ENCODE assay signal across 13 cellular contexts in genomic region chr9:134057751-134058701, GRCh38. TPM values are rescaled to one million over a fixed set of nuclear protein-coding genes. Genes with fewer than 3 reads are reported as not detected.
DNase-seq lines count a peak whose midpoint lies in the region; ATAC-seq, FAIRE-seq and TF ChIP-seq lines count a peak whose summit lies in the region.
"Had no signal": no experiment of that assay in that cellular context is flagged by ENCODE, and none has a peak within 500 bp of the region (broad histone marks: within the 10 kb centered on the region; RNA-seq: fewer than 3 reads in every experiment).

No MANE protein-coding gene starts in this region.

- H4K91ac ChIP-seq in IMR-90 (ENCODE audit: insufficient read depth, low read depth, low read length): no peak overlapping the region

- H3K9me3 ChIP-seq in BLaER1 treated with 17β-estradiol and CSF1 and Interleukin-3, amounts not matched to agents 10 nM and 100 nM (replicated peaks in 1 of 11): no peaks in the 10 kb centered on the region
- H3K9me3 ChIP-seq in IMR-90 (ENCODE audit: control insufficient read depth, insufficient read depth, low read length) (no peaks in the 10 kb centered on the region), kidney (ENCODE audit: control insufficient read depth in 1 of 2, low read length in 2 of 2) (no peaks in the 10 kb centered on the region)

- H3K18ac ChIP-seq in IMR-90 (ENCODE audit: low read depth, low read length): no peak overlapping the region
- H3K18ac ChIP-seq in mesendoderm (ENCODE audit: low read length): no peak overlapping the region

- POLR2A ChIA-PET in IMR-90 (lab: Charles Lee; ENCODE audit: unreplicated experiment): interaction anchor here (0.5 kb wide), 1 partner anchor 241 kb away, joined by 3 read pairs; no protein-coding TSS in a partner anchor
- POLR2A ChIA-PET in activated CD8-positive, alpha-beta T cell treated with anti-CD3 and anti-CD28 coated beads for 36 hours (lab: Charles Lee): no interaction called here

- H3K9me3 Mint-ChIP-seq in activated CD8-positive, alpha-beta T cell treated with anti-CD3 and anti-CD28 coated beads for 36 hours: no peaks in the 10 kb centered on the region

- TF ChIP-seq RAD21 in IMR-90 (IDR thresholded peaks at IDR 0.05; ENCODE audit: low read length): no peak

- no peak for TF ChIP-seq CTCF in IMR-90 (conservative IDR thresholded peaks at IDR 0.05; ENCODE audit: low read depth, low read length)
- no peak for TF ChIP-seq CTCF in kidney (IDR thresholded peaks at IDR 0.05; ENCODE audit: borderline replicate concordance, extremely low read depth, insufficient read depth)
- TF ChIP-seq CTCF in activated CD8-positive, alpha-beta T cell treated with anti-CD3 and anti-CD28 coated beads for 36 hours (IDR thresholded peaks at IDR 0.05): no peak
- no peak for TF ChIP-seq CTCF in GM20000 (IDR thresholded peaks at IDR 0.05; ENCODE audit: extremely low read depth, missing control alignments)

- no peak overlapping the region for H3K27ac Mint-ChIP-seq in activated CD8-positive, alpha-beta T cell treated with anti-CD3 and anti-CD28 coated beads for 36 hours

- H3K27me3 Mint-ChIP-seq in activated CD8-positive, alpha-beta T cell treated with anti-CD3 and anti-CD28 coated beads for 36 hours: no peaks in the 10 kb centered on the region

- H2BK5ac ChIP-seq in IMR-90 (ENCODE audit: low read depth, low read length, poor library complexity, severe bottlenecking): no peak overlapping the region
- no peak overlapping the region for H2BK5ac ChIP-seq in mesendoderm (ENCODE audit: low read length)

- H3K9me1 ChIP-seq in IMR-90 (ENCODE audit: insufficient read depth, low read length): peaks cover 7% of the 10 kb centered on the region; the same call in 1 of the 2 replicates

- peaks cover 96 to 100% (median 100%) of the 10 kb centered on the region in 10 experiments for H3K4me1 ChIP-seq in BLaER1 treated with 17β-estradiol and CSF1 and Interleukin-3, amounts not matched to agents 10 nM and 100 nM
- H3K4me1 ChIP-seq in IMR-90 (ENCODE audit: control insufficient read depth, insufficient read depth, low read length) (peaks cover 18% of the 10 kb centered on the region), kidney (ENCODE audit: control insufficient read depth in 1 of 2, insufficient read depth in 1 of 2, low read depth in 1 of 2, low read length in 2 of 2) (peaks cover 29 to 52% of the 10 kb centered on the region in 2 donors), mesendoderm (ENCODE audit: control insufficient read depth, low read depth, low read length) (no peaks in the 10 kb centered on the region)

- peaks cover 98 to 100% (median 100%) of the 10 kb centered on the region in 11 experiments for H4K20me1 ChIP-seq in BLaER1 treated with 17β-estradiol and CSF1 and Interleukin-3, amounts not matched to agents 10 nM and 100 nM
- peaks cover 90% of the 10 kb centered on the region for H4K20me1 ChIP-seq in IMR-90 (ENCODE audit: insufficient read depth, low read length)

- H3K9ac ChIP-seq in BLaER1 treated with 17β-estradiol and CSF1 and Interleukin-3, amounts not matched to agents 10 nM and 100 nM: peak overlapping the region in 8 of 11 experiments; percentile 8 to 81 (median 76); a peak in 15 of 22 replicates
- H3K9ac ChIP-seq in IMR-90 (ENCODE audit: low read depth, low read length) (no peak overlapping the region), kidney (ENCODE audit: low read length in 2 of 2) (no peak overlapping the region), mesendoderm (ENCODE audit: low read length) (no peak overlapping the region)

- CTCF ChIA-PET in IMR-90 (lab: Yijun Ruan, JAX): no interaction called here
- CTCF ChIA-PET in activated CD8-positive, alpha-beta T cell treated with anti-CD3 and anti-CD28 coated beads for 36 hours (lab: Charles Lee): no interaction called here

- H2BK20ac ChIP-seq in IMR-90 (ENCODE audit: low read depth, low read length): no peak overlapping the region

- no peak overlapping the region for H3K4ac ChIP-seq in IMR-90 (ENCODE audit: low read depth, low read length)
- no peak overlapping the region for H3K4ac ChIP-seq in mesendoderm (ENCODE audit: low read depth, low read length)

- H2BK15ac ChIP-seq in IMR-90 (ENCODE audit: low read depth, low read length) (no peak overlapping the region), mesendoderm (replicated peaks; ENCODE audit: low read depth) (no peak overlapping the region)

- no peak for TF ChIP-seq POLR2A in IMR-90 (IDR thresholded peaks at IDR 0.05; ENCODE audit: low read depth, low read length)

- intact Hi-C loops in IMR-90 (cut with micrococcal nuclease) (no loop called here), kidney (cut with DNase I) (no loop called here)
- intact Hi-C loops in activated CD8-positive, alpha-beta T cell treated with anti-CD3 and anti-CD28 coated beads for 36 hours (cut with micrococcal nuclease): no loop called here

- ATAC-seq in IMR-90 (ENCODE audit: low read depth) (no peak), GM18909 (IDR thresholded peaks at IDR 0.05; ENCODE audit: poor library complexity, unreplicated experiment) (no peak)
- ATAC-seq in activated CD8-positive, alpha-beta T cell treated with anti-CD3 and anti-CD28 coated beads for 36 hours: no peak
- ATAC-seq: GM12878 had no signal

- no peak overlapping the region for H2AFZ ChIP-seq in IMR-90 (replicated peaks; ENCODE audit: low read length, poor library complexity)

- in situ Hi-C loops in IMR-90 (cut with MboI; ENCODE audit: low sequenced_read_pairs): no loop called here

- no peak overlapping the region for H4K8ac ChIP-seq in IMR-90 (ENCODE audit: low read depth in 2 of 2, low read length in 2 of 2)
- no peak overlapping the region for H4K8ac ChIP-seq in mesendoderm (ENCODE audit: low read depth, low read length)

- peaks cover 0 to 17% (median 1%) of the 10 kb centered on the region in 11 experiments; a peak in 12 of 22 replicates for H3K36me3 ChIP-seq in BLaER1 treated with 17β-estradiol and CSF1 and Interleukin-3, amounts not matched to agents 10 nM and 100 nM
- H3K36me3 ChIP-seq in IMR-90 (ENCODE audit: control insufficient read depth, insufficient read depth, low read length): peaks cover 4% of the 10 kb centered on the region
- H3K36me3 ChIP-seq in kidney (ENCODE audit: control insufficient read depth in 1 of 2, insufficient read depth in 2 of 2, low read length in 2 of 2): peaks cover under 1 to 4% of the 10 kb centered on the region in 2 donors
- no peaks in the 10 kb centered on the region for H3K36me3 ChIP-seq in mesendoderm (ENCODE audit: control insufficient read depth, insufficient read depth, low read length)

- no peaks in the 10 kb centered on the region for H3K36me3 Mint-ChIP-seq in activated CD8-positive, alpha-beta T cell treated with anti-CD3 and anti-CD28 coated beads for 36 hours (ENCODE audit: low read depth)

- peaks cover 0 to 3% (median 0%) of the 10 kb centered on the region in 11 experiments; a peak in 1 of 22 replicates for H3K27me3 ChIP-seq in BLaER1 treated with 17β-estradiol and CSF1 and Interleukin-3, amounts not matched to agents 10 nM and 100 nM
- H3K27me3 ChIP-seq in IMR-90 (ENCODE audit: control insufficient read depth, insufficient read depth, low read length) (no peaks in the 10 kb centered on the region), mesendoderm (ENCODE audit: insufficient read depth, low read length, poor library complexity) (no peaks in the 10 kb centered on the region)

- BruUV-seq in IMR-90 (replicated peaks; lab: Mats Ljungman, UMichigan): no TSS peak

- no peak for FAIRE-seq in kidney (lab: Jason Lieb, UNC)
- FAIRE-seq: GM12878 had no signal

- H2BK120ac ChIP-seq in IMR-90 (ENCODE audit: low read depth, low read length): no peak overlapping the region
- no peak overlapping the region for H2BK120ac ChIP-seq in mesendoderm (ENCODE audit: low read depth, low read length)

- peak overlapping the region in 8 of 11 experiments; percentile 28 to 90 (median 83); a peak in 12 of 22 replicates for H3K27ac ChIP-seq in BLaER1 treated with 17β-estradiol and CSF1 and Interleukin-3, amounts not matched to agents 10 nM and 100 nM
- H3K27ac ChIP-seq in IMR-90 (ENCODE audit: insufficient read depth, low read length) (no peak overlapping the region), kidney (ENCODE audit: low read depth in 2 of 2, low read length in 2 of 2) (no peak overlapping the region), mesendoderm (ENCODE audit: low read depth, low read length) (no peak overlapping the region)

- 71% methylated on average over 12 of the region's 28 CpGs; no CpG with 5 or more reads in 1 of the 2 experiments for WGBS in IMR-90 (ENCODE audit: extremely low coverage in 2 of 2, insufficient read length in 1 of 2), 2 experiments
- no CpG with 5 or more reads among the region's 28 CpGs for WGBS in mesendoderm (ENCODE audit: extremely low coverage, insufficient coverage, low lambda C conversion rate)

- H3K4me2 ChIP-seq in BLaER1 treated with 17β-estradiol and CSF1 and Interleukin-3, amounts not matched to agents 10 nM and 100 nM: peak overlapping the region; percentile 85 to 100 (median 97)
- H3K4me2 ChIP-seq in IMR-90 (ENCODE audit: low read depth, low read length): no peak overlapping the region
- no peak overlapping the region for H3K4me2 ChIP-seq in mesendoderm (ENCODE audit: low read length)

- H3K56ac ChIP-seq in IMR-90 (ENCODE audit: extremely low read depth, insufficient read depth, low read length) (no peak overlapping the region), mesendoderm (ENCODE audit: low read length) (no peak overlapping the region)

- H2AK5ac ChIP-seq in IMR-90 (ENCODE audit: low read depth, low read length): no peak overlapping the region
- no peak overlapping the region for H2AK5ac ChIP-seq in mesendoderm (ENCODE audit: low read length)

- H2AK9ac ChIP-seq in IMR-90 (replicated peaks; ENCODE audit: low read depth, low read length, poor library complexity): peak overlapping the region; percentile 44

- H3K4me1 Mint-ChIP-seq in activated CD8-positive, alpha-beta T cell treated with anti-CD3 and anti-CD28 coated beads for 36 hours (ENCODE audit: low read depth): peaks cover 44% of the 10 kb centered on the region

- dilution Hi-C loops in IMR-90 (cut with HindIII; ENCODE audit: low sequenced_read_pairs, unreplicated experiment): no loop called here

- 0 out of 20 replicates have a peak overlapping the region, but pooled peaks of 1 of the 10 experiments have one; percentile 49 for H3K4me3 ChIP-seq in BLaER1 treated with 17β-estradiol and CSF1 and Interleukin-3, amounts not matched to agents 10 nM and 100 nM
- H3K4me3 ChIP-seq in IMR-90 (ENCODE audit: insufficient read depth, low read depth, low read length) (no peak overlapping the region), kidney (ENCODE audit: low read length in 2 of 2) (no peak overlapping the region), mesendoderm (ENCODE audit: low read length) (no peak overlapping the region)
- H3K4me3 ChIP-seq: GM12878 had no signal

- H4K5ac ChIP-seq in IMR-90 (ENCODE audit: low read depth, low read length) (no peak overlapping the region), mesendoderm (ENCODE audit: low read length) (no peak overlapping the region)

- peaks cover 84% of the 10 kb centered on the region for H3K79me2 ChIP-seq in mesendoderm (ENCODE audit: control insufficient read depth, insufficient read depth, low read length)

- DNase-seq in IMR-90: no peak
- peak; percentile 76 for DNase-seq in kidney
- peak; percentile 66 for DNase-seq in retina
- no peak for DNase-seq in activated CD8-positive, alpha-beta T cell treated with anti-CD3 and anti-CD28 coated beads for 36 hours
- DNase-seq in GM20000 (ENCODE audit: low spot score): no peak
- no peak for DNase-seq in mesendoderm
- DNase-seq: activated CD4-positive, alpha-beta T cell treated with anti-CD3 and anti-CD28 coated beads, Interleukin-2, amount 50 U/mL, for 1 hour; KBM-7; NCI-H1417 treated with DMSO at 0.1 percent for 48 hours; nucleus accumbens had no signal

- H3K79me1 ChIP-seq in IMR-90 (ENCODE audit: low read depth in 1 of 2, low read length in 2 of 2): peaks cover 41 to 87% of the 10 kb centered on the region in 2 experiments
- peaks cover 26% of the 10 kb centered on the region for H3K79me1 ChIP-seq in mesendoderm (ENCODE audit: low read length)

- no peak overlapping the region for H3K14ac ChIP-seq in IMR-90 (replicated peaks; ENCODE audit: low read depth, low read length)

- H3K4me3 Mint-ChIP-seq in activated CD8-positive, alpha-beta T cell treated with anti-CD3 and anti-CD28 coated beads for 36 hours: no peak overlapping the region

- H3K23ac ChIP-seq in IMR-90 (ENCODE audit: low read depth, low read length): no peak overlapping the region
- H3K23ac ChIP-seq in mesendoderm (ENCODE audit: low read length): no peak overlapping the region

RNA-seq across cellular contexts. Expression of gene BRD3, which starts 9.8 kb away (rescaled TPM):
- total RNA-seq in IMR-90 (2012; rRNA removed): 2.2 and 3.6 TPM in 2 replicates
- polyA plus RNA-seq in IMR-90 (2012; rRNA removed): 7.1 and 7.2 TPM in 2 replicates
- 10.8 and 13.9 TPM in 2 replicates for polyA plus RNA-seq in IMR-90 (2012; cell fraction: cytosol; rRNA removed)
- 16.3 and 23.7 TPM in 2 replicates for polyA plus RNA-seq in IMR-90 (2012; cell fraction: nucleus; rRNA removed; ENCODE audit: low replicate concordance)
- total RNA-seq in kidney: 46.2 TPM
- 7.7 TPM for polyA plus RNA-seq in kidney (ENCODE audit: insufficient read depth, low read depth, low replicate concordance)
- 10 to 100 TPM; 32.7 to 37.7 TPM for total RNA-seq in activated CD8-positive, alpha-beta T cell treated with anti-CD3 and anti-CD28 coated beads for 36 hours
- polyA plus RNA-seq in mesendoderm (2013, experiment 1 of 2): 29.9 TPM
- 30.0 TPM for polyA plus RNA-seq in mesendoderm (2013, experiment 2 of 2)

RNA-seq across cellular contexts. Expression of gene BRD3OS, which starts 32.7 kb away (rescaled TPM):
- 15.3 and 15.8 TPM in 2 replicates for total RNA-seq in IMR-90 (2012; rRNA removed)
- polyA plus RNA-seq in IMR-90 (2012; rRNA removed): 19.3 and 20.7 TPM in 2 replicates
- 13.9 and 14.8 TPM in 2 replicates for polyA plus RNA-seq in IMR-90 (2012; cell fraction: cytosol; rRNA removed)
- 9.0 and 16.2 TPM in 2 replicates for polyA plus RNA-seq in IMR-90 (2012; cell fraction: nucleus; rRNA removed; ENCODE audit: low replicate concordance)
- total RNA-seq in kidney: 24.4 TPM
- polyA plus RNA-seq in kidney (ENCODE audit: insufficient read depth, low read depth, low replicate concordance): 16.5 TPM
- 1 to 10 TPM; 8.1 to 8.2 TPM for total RNA-seq in activated CD8-positive, alpha-beta T cell treated with anti-CD3 and anti-CD28 coated beads for 36 hours
- 11.4 TPM for polyA plus RNA-seq in mesendoderm (2013, experiment 1 of 2)
- 11.5 TPM for polyA plus RNA-seq in mesendoderm (2013, experiment 2 of 2)

Comparison
In these comparisons a context has a peak if more than half of its experiments do, and no peak if none do; other contexts are left out.
1. H3K27ac ChIP-seq: peak in BLaER1 treated with 17β-estradiol and CSF1 and Interleukin-3, amounts not matched to agents 10 nM and 100 nM (8 of 11); none in IMR-90 (single experiment), kidney (0 of 2) and mesendoderm (single experiment).
2. H3K4me2 ChIP-seq: peak in BLaER1 treated with 17β-estradiol and CSF1 and Interleukin-3, amounts not matched to agents 10 nM and 100 nM (11 of 11); none in IMR-90 (single experiment) and mesendoderm (single experiment).
3. H3K9ac ChIP-seq: peak in BLaER1 treated with 17β-estradiol and CSF1 and Interleukin-3, amounts not matched to agents 10 nM and 100 nM (8 of 11); none in IMR-90 (single experiment), kidney (0 of 2) and mesendoderm (single experiment).
4. DNase-seq: peak in kidney (single experiment) and retina (single experiment); none in IMR-90 (single experiment), activated CD8-positive, alpha-beta T cell treated with anti-CD3 and anti-CD28 coated beads for 36 hours (single experiment), GM20000 (single experiment) and mesendoderm (single experiment).